ENCODE assay signal across 1 cellular context in the genomic region with DNA sequence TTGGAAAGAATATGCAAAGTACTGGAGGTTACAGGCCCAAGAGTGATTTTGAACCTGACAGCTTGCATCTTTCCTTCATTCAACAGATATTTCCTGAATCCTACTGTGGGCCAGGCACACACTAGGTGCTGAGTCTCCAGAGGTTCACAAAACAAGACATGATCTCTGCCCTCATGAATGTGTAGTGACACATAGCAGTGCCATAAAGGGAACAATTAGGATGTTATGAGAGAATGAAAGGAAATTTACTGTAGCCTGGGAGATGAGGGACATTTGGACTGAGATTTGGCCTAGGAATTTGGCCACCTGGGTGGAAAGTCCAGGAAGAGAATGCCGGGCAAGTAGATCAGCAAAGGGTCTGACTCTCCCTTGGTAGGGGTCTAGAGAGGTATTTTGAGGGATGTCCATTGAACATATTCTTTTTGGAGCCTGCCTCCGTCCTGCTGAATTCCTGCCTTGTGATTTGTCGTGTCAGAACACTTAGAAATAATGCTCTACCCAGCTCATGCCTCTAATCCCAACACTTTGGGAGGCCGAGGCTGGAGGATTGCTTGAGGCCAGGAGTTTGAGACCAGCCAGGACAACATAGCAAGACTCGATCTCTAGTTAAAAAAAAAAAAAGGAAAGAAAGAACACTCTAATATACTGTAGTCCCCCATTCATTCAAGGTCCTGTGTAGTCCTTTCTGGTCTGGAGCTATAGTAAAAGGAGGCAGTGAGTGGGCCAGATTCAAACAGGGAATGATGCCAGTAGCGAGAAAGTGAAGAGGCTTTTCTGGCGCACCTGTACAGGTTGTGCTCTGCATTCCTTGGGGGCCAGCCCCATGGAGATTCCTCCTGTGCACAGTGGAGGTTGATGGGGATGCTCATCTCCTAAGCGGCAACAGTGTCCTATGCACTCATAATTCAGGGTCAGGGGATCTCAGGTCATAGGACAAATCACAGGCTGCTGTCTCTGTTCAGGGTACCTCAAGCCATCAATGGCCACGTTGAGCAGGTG.
TF ChIP-seq lines count a peak whose summit lies in the region.

No MANE protein-coding gene starts in this region.

TF ChIP-seq in K562, 482 proteins besides CTCF, POLR2A, EP300 and RAD21:
- TF ChIP-seq NFE2 (IDR thresholded peaks at IDR 0.05; ENCODE audit: low read depth), result no peak
- TF ChIP-seq IRF9 (tag; IDR thresholded peaks at IDR 0.05), result no peak
- TF ChIP-seq ZBTB8A (IDR thresholded peaks at IDR 0.05; ENCODE audit: partially characterized antibody), result no peak
- TF ChIP-seq ZNF121 (CRISPR knock-in tag; conservative IDR thresholded peaks at IDR 0.05), result peak; percentile 44
- TF ChIP-seq MAFG (tag; conservative IDR thresholded peaks at IDR 0.05), result no peak
- TF ChIP-seq ZNF717 (CRISPR knock-in tag; IDR thresholded peaks at IDR 0.05), result no peak
- no peak for TF ChIP-seq CC2D1A (IDR thresholded peaks at IDR 0.05)
- no peak for TF ChIP-seq NELFE (IDR thresholded peaks at IDR 0.05; ENCODE audit: insufficient read depth, insufficient read length)
- TF ChIP-seq, protein P1, sequence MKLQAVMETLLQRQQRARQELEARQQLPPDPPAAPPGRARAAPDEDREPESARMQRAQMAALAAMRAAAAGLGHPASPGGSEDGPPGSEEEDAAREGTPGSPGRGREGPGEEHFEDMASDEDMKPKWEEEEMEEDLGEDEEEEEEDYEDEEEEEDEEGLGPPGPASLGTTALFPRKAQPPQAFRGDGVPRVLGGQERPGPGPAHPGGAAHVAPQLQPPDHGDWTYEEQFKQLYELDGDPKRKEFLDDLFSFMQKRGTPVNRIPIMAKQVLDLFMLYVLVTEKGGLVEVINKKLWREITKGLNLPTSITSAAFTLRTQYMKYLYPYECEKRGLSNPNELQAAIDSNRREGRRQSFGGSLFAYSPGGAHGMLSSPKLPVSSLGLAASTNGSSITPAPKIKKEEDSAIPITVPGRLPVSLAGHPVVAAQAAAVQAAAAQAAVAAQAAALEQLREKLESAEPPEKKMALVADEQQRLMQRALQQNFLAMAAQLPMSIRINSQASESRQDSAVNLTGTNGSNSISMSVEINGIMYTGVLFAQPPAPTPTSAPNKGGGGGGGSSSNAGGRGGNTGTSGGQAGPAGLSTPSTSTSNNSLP (IDR thresholded peaks at IDR 0.05; ENCODE audit: borderline replicate concordance, low read depth, low read length), result no peak
